Comparison of ENCODE assay signal across 28 cellular contexts in the genomic region with DNA sequence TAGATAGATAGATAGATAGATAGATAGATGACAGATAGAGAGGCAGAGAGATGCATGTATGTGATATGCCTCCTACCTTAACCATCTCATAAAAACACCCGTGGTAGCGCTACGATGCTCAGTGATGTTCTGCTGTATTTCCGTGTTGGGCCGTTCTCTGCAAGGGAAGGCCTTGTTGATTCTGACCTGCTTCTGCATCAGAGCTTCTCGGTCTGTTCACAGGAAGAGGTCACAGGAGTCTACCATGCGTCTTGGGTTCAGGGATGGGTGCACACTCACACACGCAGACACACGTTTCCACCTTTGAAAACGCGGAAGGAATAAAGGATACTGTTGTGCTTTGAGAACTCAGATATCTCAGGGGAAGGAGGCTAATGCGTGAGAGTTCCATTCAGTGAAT.
A peak's percentile ranks its signal among the peaks of the same experiment; 100 is the strongest.
DNase-seq lines count a peak whose midpoint lies in the region; ATAC-seq, FAIRE-seq and TF ChIP-seq lines count a peak whose summit lies in the region.
"Had no signal": no experiment of that assay in that cellular context is flagged by ENCODE, and none has a peak within 500 bp of the region (broad histone marks: within the 10 kb centered on the region; RNA-seq: fewer than 3 reads in every experiment).

No MANE protein-coding gene starts in this region.

- TF ChIP-seq POLR2A in H1 (IDR thresholded peaks at IDR 0.05; ENCODE audit: control extremely low read depth in 1 of 2, low read depth in 2 of 2, low read length in 2 of 2): no peak

- H2BK5ac ChIP-seq in H1 (ENCODE audit: low read depth, low read length): no peak overlapping the region; the same call in 1 of the 2 replicates

- H3F3A ChIP-seq in neural progenitor cell (ENCODE audit: low read depth): no peaks in the 10 kb centered on the region

- H2BK12ac ChIP-seq in H1 (ENCODE audit: low read depth, low read length): peak overlapping the region; percentile 88; the same call in 1 of the 2 replicates

- no peak overlapping the region for H3K9ac ChIP-seq in H1 (replicated peaks in 1 of 4; ENCODE audit: extremely low read depth in 1 of 4, low read depth in 3 of 4, low read length in 3 of 4)
- H3K9ac ChIP-seq in neural progenitor cell: no peak overlapping the region
- H3K9ac ChIP-seq: BLaER1 had no signal

- H3K36me3 ChIP-seq in H1 (ENCODE audit: control insufficient read depth in 2 of 4, insufficient read depth in 4 of 4, low read length in 3 of 4) (no peaks in the 10 kb centered on the region), neural progenitor cell (no peaks in the 10 kb centered on the region)
- H3K36me3 ChIP-seq: BE2C, BLaER1 had no signal

- no peak overlapping the region for H4K8ac ChIP-seq in H1 (ENCODE audit: extremely low read depth, insufficient read depth, low read length)

- H3K4ac ChIP-seq in H1 (replicated peaks; ENCODE audit: insufficient read length, low read depth, low read length): no peak overlapping the region

- no peak for TF ChIP-seq RAD21 in H1 (IDR thresholded peaks at IDR 0.05 in 1 of 2, conservative IDR thresholded peaks at IDR 0.05 in 1 of 2; ENCODE audit: low read depth in 2 of 2, low read length in 2 of 2)

- H3K18ac ChIP-seq in H1 (ENCODE audit: extremely low read depth, low read length): peak overlapping the region; percentile 24

- H4K20me1 ChIP-seq in H1 (replicated peaks in 1 of 2; ENCODE audit: control insufficient read depth in 1 of 2, insufficient read depth in 2 of 2, low read length in 2 of 2) (no peaks in the 10 kb centered on the region), neural progenitor cell (ENCODE audit: low read depth) (no peaks in the 10 kb centered on the region)
- H4K20me1 ChIP-seq: BLaER1 had no signal

- H2BK15ac ChIP-seq in H1 (ENCODE audit: low read length): no peak overlapping the region

- H4K91ac ChIP-seq in H1 (replicated peaks; ENCODE audit: insufficient read length, low read length): peak overlapping the region; percentile 84

- CTCF ChIA-PET in H1 (lab: Charles Lee; ENCODE audit: partially characterized antibody): interaction anchor here (0.7 kb wide), 1 partner anchor 256 kb away, joined by 3 read pairs; no protein-coding TSS in a partner anchor

- H3K23ac ChIP-seq in H1 (ENCODE audit: insufficient read length): no peak overlapping the region

- no peak overlapping the region; the same call in 1 of the 2 replicates for H2BK20ac ChIP-seq in H1 (ENCODE audit: low read length)

- ATAC-seq in HG03342 (IDR thresholded peaks at IDR 0.05; ENCODE audit: unreplicated experiment): no peak
- ATAC-seq: GM12878 had no signal

- H3K27ac Mint-ChIP-seq in neural progenitor cell: no peak overlapping the region
- H3K27ac Mint-ChIP-seq: CD14-positive monocyte; CD4-positive, alpha-beta memory T cell; CD4-positive, CD25-positive, alpha-beta regulatory T cell; CD8-positive, alpha-beta memory T cell had no signal

- H2BK120ac ChIP-seq in H1 (replicated peaks; ENCODE audit: low read depth, low read length): peak overlapping the region; percentile 43

- H3K56ac ChIP-seq in H1 (replicated peaks; ENCODE audit: insufficient read length, low read depth, low read length): no peak overlapping the region

- POLR2A ChIA-PET in H1 (lab: Charles Lee; ENCODE audit: partially characterized antibody): interaction anchor here (0.7 kb wide), 1 partner anchor 30 kb away, joined by 3 read pairs; no protein-coding TSS in a partner anchor

- H2AFZ ChIP-seq in H1 (ENCODE audit: low read length) (no peak overlapping the region), neural progenitor cell (replicated peaks) (no peak overlapping the region)

- no peak overlapping the region for H4K5ac ChIP-seq in H1 (ENCODE audit: insufficient read length, low read depth, low read length)

- no peaks in the 10 kb centered on the region for H3K9me3 Mint-ChIP-seq in neural progenitor cell
- H3K9me3 Mint-ChIP-seq: CD4-positive, alpha-beta memory T cell; CD4-positive, CD25-positive, alpha-beta regulatory T cell had no signal

- H3K4me3 Mint-ChIP-seq in neural progenitor cell: peak overlapping the region; percentile 69
- H3K4me3 Mint-ChIP-seq: CD14-positive monocyte; CD4-positive, alpha-beta memory T cell; CD4-positive, CD25-positive, alpha-beta regulatory T cell; CD8-positive, alpha-beta memory T cell had no signal

- 0 out of 2 replicates have a peak overlapping the region, but pooled peaks have one; percentile 42 for H2AK5ac ChIP-seq in H1 (ENCODE audit: low read depth, low read length)

- H3K4me1 ChIP-seq in H1 (replicated peaks in 1 of 4; ENCODE audit: control insufficient read depth in 3 of 4, insufficient read depth in 4 of 4, low read length in 3 of 4) (peaks cover 5 to 28% (median 19%) of the 10 kb centered on the region in 4 experiments), neural progenitor cell (peaks cover 5% of the 10 kb centered on the region)
- H3K4me1 ChIP-seq: BE2C, BLaER1 had no signal

- no peak for FAIRE-seq in H1 (lab: Jason Lieb, UNC)
- FAIRE-seq in HTR-8/SVneo (lab: Jason Lieb, UNC): no peak
- FAIRE-seq: A204.1, GM12878, GM12892, GM18507 had no signal

- H3K4me1 Mint-ChIP-seq in neural progenitor cell: peaks cover 31% of the 10 kb centered on the region
- H3K4me1 Mint-ChIP-seq: CD14-positive monocyte; CD4-positive, alpha-beta memory T cell; CD4-positive, CD25-positive, alpha-beta regulatory T cell; CD8-positive, alpha-beta memory T cell had no signal

- no peaks in the 10 kb centered on the region for H3K23me2 ChIP-seq in H1 (ENCODE audit: low read depth, low read length)

- H3K36me3 Mint-ChIP-seq in neural progenitor cell: no peaks in the 10 kb centered on the region
- H3K36me3 Mint-ChIP-seq: CD14-positive monocyte; CD4-positive, alpha-beta memory T cell; CD4-positive, CD25-positive, alpha-beta regulatory T cell; CD8-positive, alpha-beta memory T cell had no signal

- DNase-seq in H1 (ENCODE audit: low read depth in 1 of 2, low spot score in 2 of 2): no peak
- DNase-seq in islet precursor cell: peak; percentile 12
- DNase-seq in neural progenitor cell (ENCODE audit: low spot score): no peak
- DNase-seq in germinal center (ENCODE audit: low spot score): no peak
- DNase-seq in superior temporal gyrus (ENCODE audit: extremely low spot score): no peak
- DNase-seq in HTR-8/SVneo (ENCODE audit: insufficient read length, low spot score): no peak
- DNase-seq: 8988T; ACHN; BE2C; C1 segment of cervical spinal cord; CD4-positive, alpha-beta memory T cell; CD4-positive, CD25-positive, alpha-beta regulatory T cell; CD8-positive, alpha-beta memory T cell; COR-L47; DMS 273 treated with DMSO at 0.1 percent for 48 hours; DMS153; DMS53; DMS79; DND-41; EL; GDM1 had no signal

- no peaks in the 10 kb centered on the region for H3K79me2 ChIP-seq in H1 (ENCODE audit: control insufficient read depth in 1 of 2, insufficient read depth in 2 of 2, low read length in 2 of 2)
- H3K79me2 ChIP-seq in neural progenitor cell (ENCODE audit: low read depth): no peaks in the 10 kb centered on the region

- H3K4me2 ChIP-seq in H1 (ENCODE audit: insufficient read depth in 1 of 2, low read depth in 2 of 2, low read length in 2 of 2) (no peak overlapping the region), neural progenitor cell (no peak overlapping the region)
- H3K4me2 ChIP-seq: BLaER1 had no signal

- H3K27me3 ChIP-seq in H1 (replicated peaks in 1 of 4; ENCODE audit: control insufficient read depth in 3 of 4, extremely low read depth in 1 of 4, insufficient read depth in 3 of 4, low read length in 3 of 4): no peaks in the 10 kb centered on the region; a peak in 1 of 7 replicates
- peaks cover 4% of the 10 kb centered on the region for H3K27me3 ChIP-seq in neural progenitor cell
- H3K27me3 ChIP-seq: BLaER1 had no signal

- no peaks in the 10 kb centered on the region for H3K79me1 ChIP-seq in H1 (ENCODE audit: low read depth, low read length)

- no peak overlapping the region for H3K4me3 ChIP-seq in H1 (ENCODE audit: extremely low read depth in 1 of 4, insufficient read depth in 2 of 4, low read depth in 3 of 4, low read length in 4 of 4)
- no peak overlapping the region for H3K4me3 ChIP-seq in neural progenitor cell
- H3K4me3 ChIP-seq: BLaER1, GM12878 had no signal

- no peak for TF ChIP-seq CTCF in H1 (IDR thresholded peaks at IDR 0.05; ENCODE audit: control extremely low read depth in 1 of 3, insufficient read depth in 1 of 3, low read depth in 1 of 3, low read length in 3 of 3)
- no peak for TF ChIP-seq CTCF in neural progenitor cell (IDR thresholded peaks at IDR 0.05)

- no peak overlapping the region for H3K14ac ChIP-seq in H1 (ENCODE audit: insufficient read length)

- no peak overlapping the region for H3K27ac ChIP-seq in H1 (ENCODE audit: low read depth, low read length)
- no peak overlapping the region for H3K27ac ChIP-seq in neural progenitor cell
- H3K27ac ChIP-seq: BLaER1 had no signal

- H3K9me3 ChIP-seq in H1 (ENCODE audit: insufficient read depth in 2 of 2, low read depth in 1 of 2, low read length in 1 of 2) (no peaks in the 10 kb centered on the region), neural progenitor cell (ENCODE audit: low read depth) (no peaks in the 10 kb centered on the region)
- H3K9me3 ChIP-seq: BE2C, BLaER1 had no signal

- 88% methylated on average over 12 of the region's 12 CpGs; no CpG with 5 or more reads in 1 of the 2 experiments for WGBS in H1 (ENCODE audit: extremely low coverage in 1 of 2, insufficient coverage in 1 of 2, insufficient read length in 1 of 2, insufficient replicate concordance in 2 of 2, low coverage in 1 of 2, low lambda C conversion rate in 2 of 2, missing lambda C conversion rate in 1 of 2), 2 experiments

- H3K27me3 Mint-ChIP-seq in neural progenitor cell (ENCODE audit: insufficient read depth, low read depth): peaks cover 9% of the 10 kb centered on the region
- H3K27me3 Mint-ChIP-seq: CD4-positive, alpha-beta memory T cell; CD4-positive, CD25-positive, alpha-beta regulatory T cell had no signal

- TF ChIP-seq EP300 in H1 (IDR thresholded peaks at IDR 0.05; ENCODE audit: borderline replicate concordance in 1 of 2, low read depth in 2 of 2, low read length in 2 of 2): no peak

TF ChIP-seq in H1, 55 proteins besides CTCF, POLR2A, EP300 and RAD21 (continues in another document):
- no peak for TF ChIP-seq KDM5A (IDR thresholded peaks at IDR 0.05; ENCODE audit: low read length)
- TF ChIP-seq CBX5 (IDR thresholded peaks at IDR 0.05; ENCODE audit: low read depth, low read length): no peak
- no peak for TF ChIP-seq NANOG (IDR thresholded peaks at IDR 0.05; ENCODE audit: insufficient read depth, low read depth, low read length, poor library complexity, severe bottlenecking)
- no peak for TF ChIP-seq KDM4A (IDR thresholded peaks at IDR 0.05; ENCODE audit: low read depth, low read length, severe bottlenecking)
- TF ChIP-seq, protein P1, sequence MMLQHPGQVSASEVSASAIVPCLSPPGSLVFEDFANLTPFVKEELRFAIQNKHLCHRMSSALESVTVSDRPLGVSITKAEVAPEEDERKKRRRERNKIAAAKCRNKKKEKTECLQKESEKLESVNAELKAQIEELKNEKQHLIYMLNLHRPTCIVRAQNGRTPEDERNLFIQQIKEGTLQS (IDR thresholded peaks at IDR 0.05; ENCODE audit: insufficient read depth, low read depth, low read length): no peak
- TF ChIP-seq NRF1 (IDR thresholded peaks at IDR 0.05; ENCODE audit: low read depth, low read length): no peak
- no peak for TF ChIP-seq RBBP5 (IDR thresholded peaks at IDR 0.05; ENCODE audit: borderline replicate concordance, low read depth, low read length)
- no peak for TF ChIP-seq KDM1A (IDR thresholded peaks at IDR 0.05; ENCODE audit: borderline replicate concordance, low read length)
- TF ChIP-seq CHD1 (IDR thresholded peaks at IDR 0.05; ENCODE audit: low read depth, low read length): no peak
